20 cellular contexts compared by ENCODE assay signal in the genomic region with DNA sequence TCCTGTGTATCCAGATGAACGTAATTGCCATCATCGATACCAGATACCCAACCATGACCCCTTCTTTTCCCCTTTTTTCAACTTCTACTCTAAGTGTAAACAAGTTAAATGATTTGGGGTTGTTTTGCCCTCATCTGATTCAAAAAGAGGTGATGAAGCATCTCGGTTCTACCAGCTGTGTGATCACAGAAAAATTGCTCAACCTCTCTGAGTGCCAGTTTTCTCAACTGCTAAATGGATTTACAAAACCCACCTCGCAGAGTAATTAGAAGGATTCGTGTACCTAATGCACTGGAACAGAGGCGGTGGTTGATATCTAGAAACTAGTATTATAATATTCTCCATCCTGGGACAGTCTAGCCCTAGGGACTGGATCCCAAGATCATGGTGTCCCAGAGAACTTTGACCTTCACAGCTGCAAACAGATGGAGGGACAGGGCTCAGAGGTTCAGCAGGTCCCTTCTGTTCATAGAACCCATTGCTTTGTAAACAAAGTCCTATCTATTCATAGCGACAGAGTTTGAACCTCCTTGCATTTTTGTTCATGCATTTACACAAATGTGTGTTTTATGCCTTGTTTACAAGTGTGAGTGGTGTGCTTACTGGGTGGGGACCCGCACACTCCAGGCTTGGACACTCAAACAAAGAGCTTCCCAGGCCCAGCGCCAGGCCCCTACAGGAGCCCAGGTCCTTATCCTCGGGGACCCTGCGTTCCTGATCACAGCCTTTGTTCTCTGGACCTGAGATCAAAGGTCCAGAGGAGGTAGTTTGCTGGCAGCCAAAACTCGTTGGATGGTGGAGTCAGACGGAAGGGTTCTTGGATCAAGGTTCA. TPM values are rescaled to one million over a fixed set of nuclear protein-coding genes. Genes with fewer than 3 reads are reported as not detected.
DNase-seq lines count a peak whose midpoint lies in the region; ATAC-seq and TF ChIP-seq lines count a peak whose summit lies in the region.
"Had no signal": no experiment of that assay in that cellular context is flagged by ENCODE, and none has a peak within 500 bp of the region (broad histone marks: within the 10 kb centered on the region; RNA-seq: fewer than 3 reads in every experiment).

No MANE protein-coding gene starts in this region.

- ATAC-seq in Right ventricle myocardium inferior, result no peak
- ATAC-seq in activated CD4-positive, alpha-beta T cell treated with anti-CD3 and anti-CD28 coated beads for 36 hours, result no peak

- no peak for TF ChIP-seq CTCF in glutamatergic neuron (IDR thresholded peaks at IDR 0.05; ENCODE audit: partially characterized antibody, unreplicated experiment)
- no peak for TF ChIP-seq CTCF in neural progenitor cell (IDR thresholded peaks at IDR 0.05)

- no peak overlapping the region for H3K27ac ChIP-seq in neural progenitor cell
- H3K27ac ChIP-seq: C4-2B, PC-9, SJCRH30 had no signal

- intact Hi-C loops in Right ventricle myocardium inferior (cut with DNase I) (no loop called here), cardiac septum (cut with DNase I) (no loop called here)
- intact Hi-C loops in activated CD4-positive, alpha-beta T cell treated with anti-CD3 and anti-CD28 coated beads for 36 hours (cut with DNase I, micrococcal nuclease), result no loop called here
- intact Hi-C loops in activated CD4-positive, alpha-beta T cell treated with anti-CD3 and anti-CD28 coated beads, Interleukin-2, amount 10 ng/mL, durations not matched to agents 24 days and 14 days (cut with micrococcal nuclease), result no loop called here

- no peak overlapping the region for H3K4me2 ChIP-seq in neural progenitor cell
- H3K4me2 ChIP-seq: PC-9 had no signal

- no peak overlapping the region for H2AFZ ChIP-seq in neural progenitor cell (replicated peaks)
- H2AFZ ChIP-seq: PC-9 had no signal

- H4K20me1 ChIP-seq in neural progenitor cell (ENCODE audit: low read depth), result no peaks in the 10 kb centered on the region

- no peaks in the 10 kb centered on the region for H3K27me3 ChIP-seq in neural progenitor cell
- H3K27me3 ChIP-seq: SJCRH30 had no signal

- H3K4me1 ChIP-seq in neural progenitor cell, result peaks cover 23% of the 10 kb centered on the region

- H3K27me3 Mint-ChIP-seq in glutamatergic neuron (ENCODE audit: unreplicated experiment), result peaks cover 8% of the 10 kb centered on the region
- H3K27me3 Mint-ChIP-seq in neural progenitor cell (ENCODE audit: insufficient read depth, low read depth), result peaks cover 3% of the 10 kb centered on the region
- no peaks in the 10 kb centered on the region for H3K27me3 Mint-ChIP-seq in activated CD4-positive, alpha-beta T cell treated with anti-CD3 and anti-CD28 coated beads for 36 hours
- H3K27me3 Mint-ChIP-seq in activated CD4-positive, alpha-beta T cell treated with anti-CD3 and anti-CD28 coated beads, Interleukin-2, amount 10 ng/mL, durations not matched to agents 24 days and 14 days, result peaks cover 9% of the 10 kb centered on the region
- H3K27me3 Mint-ChIP-seq: CD8-positive, alpha-beta memory T cell had no signal

- peak; percentile 64 for DNase-seq in Right ventricle myocardium inferior (ENCODE audit: missing footprints)
- DNase-seq in cardiac septum (ENCODE audit: low spot score), result no peak
- DNase-seq in glutamatergic neuron, result no peak
- DNase-seq in neural progenitor cell (ENCODE audit: low spot score), result no peak
- no peak for DNase-seq in kidney glomerular epithelial cell (lab: John Stamatoyannopoulos, UW)
- DNase-seq in activated CD4-positive, alpha-beta T cell treated with anti-CD3 and anti-CD28 coated beads for 36 hours, result no peak
- no peak for DNase-seq in activated CD4-positive, alpha-beta T cell treated with anti-CD3 and anti-CD28 coated beads, Interleukin-2, amount 10 ng/mL, durations not matched to agents 24 days and 14 days
- DNase-seq: Calu3, DMS153, GDM1, Kasumi-1, NCI-H1417 treated with DMSO at 0.1 percent for 48 hours, NCI-H187, NCI-H446 treated with DMSO at 0.1 percent for 48 hours, NCI-H526 treated with DMSO at 0.1 percent for 48 hours, PC-9, SJCRH30 had no signal

- H3K9me3 ChIP-seq in neural progenitor cell (ENCODE audit: low read depth), result no peaks in the 10 kb centered on the region
- H3K9me3 ChIP-seq: SJCRH30 had no signal

- no peaks in the 10 kb centered on the region for H3F3A ChIP-seq in neural progenitor cell (ENCODE audit: low read depth)

- peaks cover 3% of the 10 kb centered on the region for H3K9me3 Mint-ChIP-seq in glutamatergic neuron (ENCODE audit: unreplicated experiment)
- peaks cover 2% of the 10 kb centered on the region for H3K9me3 Mint-ChIP-seq in neural progenitor cell
- peaks cover 4% of the 10 kb centered on the region for H3K9me3 Mint-ChIP-seq in activated CD4-positive, alpha-beta T cell treated with anti-CD3 and anti-CD28 coated beads for 36 hours (ENCODE audit: low read depth)
- H3K9me3 Mint-ChIP-seq in activated CD4-positive, alpha-beta T cell treated with anti-CD3 and anti-CD28 coated beads, Interleukin-2, amount 10 ng/mL, durations not matched to agents 24 days and 14 days, result peaks cover 6% of the 10 kb centered on the region
- H3K9me3 Mint-ChIP-seq: CD8-positive, alpha-beta memory T cell had no signal

- H3K36me3 Mint-ChIP-seq in glutamatergic neuron (ENCODE audit: unreplicated experiment) (no peaks in the 10 kb centered on the region), neural progenitor cell (no peaks in the 10 kb centered on the region)
- H3K36me3 Mint-ChIP-seq in activated CD4-positive, alpha-beta T cell treated with anti-CD3 and anti-CD28 coated beads for 36 hours (ENCODE audit: low read depth), result no peaks in the 10 kb centered on the region
- peaks cover 2% of the 10 kb centered on the region for H3K36me3 Mint-ChIP-seq in activated CD4-positive, alpha-beta T cell treated with anti-CD3 and anti-CD28 coated beads, Interleukin-2, amount 10 ng/mL, durations not matched to agents 24 days and 14 days (ENCODE audit: low read depth)

- H3K4me1 Mint-ChIP-seq in glutamatergic neuron (ENCODE audit: low read depth, unreplicated experiment), result peaks cover 29% of the 10 kb centered on the region
- peaks cover 31% of the 10 kb centered on the region for H3K4me1 Mint-ChIP-seq in neural progenitor cell
- H3K4me1 Mint-ChIP-seq in activated CD4-positive, alpha-beta T cell treated with anti-CD3 and anti-CD28 coated beads for 36 hours, result peaks cover 10% of the 10 kb centered on the region
- H3K4me1 Mint-ChIP-seq in activated CD4-positive, alpha-beta T cell treated with anti-CD3 and anti-CD28 coated beads, Interleukin-2, amount 10 ng/mL, durations not matched to agents 24 days and 14 days, result peaks cover 11% of the 10 kb centered on the region

- H3K79me2 ChIP-seq in neural progenitor cell (ENCODE audit: low read depth), result no peaks in the 10 kb centered on the region

- no peak overlapping the region for H3K4me3 ChIP-seq in neural progenitor cell
- H3K4me3 ChIP-seq: PC-9, SJCRH30 had no signal

- H3K27ac Mint-ChIP-seq in glutamatergic neuron (ENCODE audit: unreplicated experiment) (no peak overlapping the region), neural progenitor cell (peak overlapping the region; percentile 30)
- H3K27ac Mint-ChIP-seq in activated CD4-positive, alpha-beta T cell treated with anti-CD3 and anti-CD28 coated beads for 36 hours, result no peak overlapping the region
- no peak overlapping the region for H3K27ac Mint-ChIP-seq in activated CD4-positive, alpha-beta T cell treated with anti-CD3 and anti-CD28 coated beads, Interleukin-2, amount 10 ng/mL, durations not matched to agents 24 days and 14 days

- H3K4me3 Mint-ChIP-seq in glutamatergic neuron (ENCODE audit: unreplicated experiment), result peak overlapping the region; percentile 74
- H3K4me3 Mint-ChIP-seq in neural progenitor cell, result no peak overlapping the region
- H3K4me3 Mint-ChIP-seq in activated CD4-positive, alpha-beta T cell treated with anti-CD3 and anti-CD28 coated beads for 36 hours, result no peak overlapping the region
- no peak overlapping the region for H3K4me3 Mint-ChIP-seq in activated CD4-positive, alpha-beta T cell treated with anti-CD3 and anti-CD28 coated beads, Interleukin-2, amount 10 ng/mL, durations not matched to agents 24 days and 14 days
- H3K4me3 Mint-ChIP-seq: CD8-positive, alpha-beta memory T cell had no signal

- no peaks in the 10 kb centered on the region for H3K36me3 ChIP-seq in neural progenitor cell
- H3K36me3 ChIP-seq: SJCRH30 had no signal

- no peak overlapping the region for H3K9ac ChIP-seq in neural progenitor cell

- CTCF ChIA-PET in activated CD4-positive, alpha-beta T cell treated with anti-CD3 and anti-CD28 coated beads for 36 hours (lab: Charles Lee), result no interaction called here

- POLR2A ChIA-PET in activated CD4-positive, alpha-beta T cell treated with anti-CD3 and anti-CD28 coated beads for 36 hours (lab: Charles Lee), result no interaction called here

RNA-seq across cellular contexts. Expression of gene CALML3, which starts 46.4 kb away (rescaled TPM):
- not detected for total RNA-seq in Right ventricle myocardium inferior
- not detected for total RNA-seq in cardiac septum
- total RNA-seq in glutamatergic neuron (ENCODE audit: unreplicated experiment), result not detected
- not detected in 2 replicates for total RNA-seq in neural progenitor cell (ENCODE audit: low replicate concordance)
- not detected for total RNA-seq in activated CD4-positive, alpha-beta T cell treated with anti-CD3 and anti-CD28 coated beads for 36 hours
- total RNA-seq in activated CD4-positive, alpha-beta T cell treated with anti-CD3 and anti-CD28 coated beads, Interleukin-2, amount 10 ng/mL, durations not matched to agents 24 days and 14 days, result not detected in 2 replicates
- total RNA-seq: A172; Calu3; CD8-positive, alpha-beta memory T cell; PC-9; SJCRH30 had no signal
